Comparison of ENCODE assay signal across 8 cellular contexts in the genomic region with DNA sequence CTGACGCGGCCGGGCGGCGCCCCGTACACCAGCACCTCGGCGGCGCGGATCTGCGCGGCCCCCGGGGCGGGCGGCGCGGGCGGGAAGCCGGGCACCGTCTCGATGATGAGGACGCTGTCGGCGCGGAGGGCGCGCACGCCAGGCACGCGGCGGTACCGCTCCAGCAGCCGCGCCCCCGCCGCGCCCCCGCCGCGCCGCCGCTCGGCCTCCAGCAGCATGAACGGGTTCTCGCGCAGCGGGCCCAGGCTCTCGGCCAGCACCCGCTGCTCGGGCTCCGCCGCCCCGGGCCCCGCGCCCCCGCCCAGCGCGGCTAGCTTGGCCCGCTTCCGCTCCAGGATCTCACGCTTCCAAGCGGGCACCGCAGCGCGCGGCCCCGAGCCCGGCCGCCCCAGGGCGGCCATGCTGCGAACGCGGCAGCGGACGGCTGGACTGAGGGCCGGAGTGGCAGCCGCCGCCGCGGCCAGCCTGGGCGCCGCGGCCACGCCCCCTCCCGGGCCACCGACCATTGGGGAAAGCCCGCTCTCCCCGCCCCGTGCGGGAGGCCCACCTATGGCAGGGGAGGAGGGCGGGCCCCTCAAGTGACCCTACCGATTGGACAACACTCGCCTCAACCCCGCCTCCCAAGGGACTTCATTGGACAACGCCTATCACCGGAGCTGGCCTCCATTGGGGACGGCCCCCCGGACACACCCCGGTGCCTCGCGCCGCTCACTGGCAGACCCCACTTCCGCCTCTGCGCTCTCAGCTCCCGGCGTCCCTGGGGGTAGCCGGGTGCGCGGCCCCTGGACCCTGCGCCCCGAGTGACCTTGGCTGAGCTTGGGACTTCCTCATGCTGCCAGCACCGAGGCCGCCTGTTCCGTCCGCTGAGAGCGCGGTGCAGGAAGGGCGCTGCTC. TPM values are rescaled to one million over a fixed set of nuclear protein-coding genes. Genes with fewer than 3 reads are reported as not detected.
DNase-seq lines count a peak whose midpoint lies in the region; ATAC-seq and TF ChIP-seq lines count a peak whose summit lies in the region.

A gene with protein sequence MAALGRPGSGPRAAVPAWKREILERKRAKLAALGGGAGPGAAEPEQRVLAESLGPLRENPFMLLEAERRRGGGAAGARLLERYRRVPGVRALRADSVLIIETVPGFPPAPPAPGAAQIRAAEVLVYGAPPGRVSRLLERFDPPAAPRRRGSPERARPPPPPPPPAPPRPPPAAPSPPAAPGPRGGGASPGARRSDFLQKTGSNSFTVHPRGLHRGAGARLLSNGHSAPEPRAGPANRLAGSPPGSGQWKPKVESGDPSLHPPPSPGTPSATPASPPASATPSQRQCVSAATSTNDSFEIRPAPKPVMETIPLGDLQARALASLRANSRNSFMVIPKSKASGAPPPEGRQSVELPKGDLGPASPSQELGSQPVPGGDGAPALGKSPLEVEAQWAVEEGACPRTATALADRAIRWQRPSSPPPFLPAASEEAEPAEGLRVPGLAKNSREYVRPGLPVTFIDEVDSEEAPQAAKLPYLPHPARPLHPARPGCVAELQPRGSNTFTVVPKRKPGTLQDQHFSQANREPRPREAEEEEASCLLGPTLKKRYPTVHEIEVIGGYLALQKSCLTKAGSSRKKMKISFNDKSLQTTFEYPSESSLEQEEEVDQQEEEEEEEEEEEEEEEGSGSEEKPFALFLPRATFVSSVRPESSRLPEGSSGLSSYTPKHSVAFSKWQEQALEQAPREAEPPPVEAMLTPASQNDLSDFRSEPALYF (minus strand): TSS at position 431 of the 894 bp plus-strand sequence. CDS start 30 bp downstream, at position 401.

- no peaks in the 10 kb centered on the region for H3K27me3 Mint-ChIP-seq in effector memory CD8-positive, alpha-beta T cell
- no peaks in the 10 kb centered on the region for H3K27me3 Mint-ChIP-seq in memory B cell

- H3K4me1 Mint-ChIP-seq in effector memory CD8-positive, alpha-beta T cell (ENCODE audit: low read depth in 2 of 2) = peaks cover 8 to 20% of the 10 kb centered on the region in 2 donors
- peaks cover 21% of the 10 kb centered on the region for H3K4me1 Mint-ChIP-seq in memory B cell

- ATAC-seq in effector memory CD8-positive, alpha-beta T cell (replicated peaks) = peak; percentile 90
- peak; percentile 88 for ATAC-seq in memory B cell (ENCODE audit: low read depth)

- H3K4me3 Mint-ChIP-seq in effector memory CD8-positive, alpha-beta T cell = peak within 1 kb of the TSS; percentile 85
- H3K4me3 Mint-ChIP-seq in memory B cell = peak within 1 kb of the TSS; percentile 83

- TF ChIP-seq CTCF in GM20000 (IDR thresholded peaks at IDR 0.05; ENCODE audit: extremely low read depth, missing control alignments) = no peak

- H3K36me3 Mint-ChIP-seq in effector memory CD8-positive, alpha-beta T cell (ENCODE audit: insufficient read depth) = peaks cover 25% of the 10 kb centered on the region
- no peaks in the 10 kb centered on the region for H3K36me3 Mint-ChIP-seq in memory B cell

- no peaks in the 10 kb centered on the region for H3K9me3 Mint-ChIP-seq in effector memory CD8-positive, alpha-beta T cell
- H3K9me3 Mint-ChIP-seq in memory B cell = no peaks in the 10 kb centered on the region

- H3K27ac Mint-ChIP-seq in effector memory CD8-positive, alpha-beta T cell = peak within 1 kb of the TSS; percentile 81 to 89
- peak within 1 kb of the TSS; percentile 81 for H3K27ac Mint-ChIP-seq in memory B cell

- peak; percentile 99 for DNase-seq in CMK (ENCODE audit: low read depth)
- DNase-seq in GM20000 (ENCODE audit: low spot score) = peak; percentile 100
- peak; percentile 98 for DNase-seq in HT-29 (ENCODE audit: low spot score)
- DNase-seq in NOMO-1 (lab: John Stamatoyannopoulos, UW; ENCODE audit: unreplicated experiment in 2 of 2) = peak; percentile 100
- peak; percentile 97 to 98 for DNase-seq in activated CD8-positive, alpha-beta memory T cell treated with anti-CD3 and anti-CD28 coated beads for 4 hours (ENCODE audit: low read depth in 2 of 2)
- DNase-seq in effector memory CD8-positive, alpha-beta T cell = peak; percentile 97 to 98 (median 97)
- peak; percentile 87 to 98 for DNase-seq in memory B cell (ENCODE audit: low spot score in 2 of 2)
- DNase-seq in stimulated activated CD8-positive, alpha-beta memory T cell treated with anti-CD3 and anti-CD28 coated beads, Interleukin-12 subunit alpha, Interleukin-12 subunit beta, amount 100 ng/mL, for 24 hours (ENCODE audit: extremely low read depth) = peak; percentile 98

RNA-seq across cellular contexts. Expression of the gene that starts here (rescaled TPM):
- total RNA-seq in HT-29 (2014; rRNA removed; shearing (Covaris generic)) = 63.1 and 66.3 TPM in 2 replicates

Comparison
In these comparisons a context has a peak if more than half of its experiments do, and no peak if none do; other contexts are left out.
1. Peak in every context shown above with its lines: DNase-seq and ATAC-seq.